Comparison of ENCODE assay signal across 13 cellular contexts in genomic region chr4:184447664-184448063, GRCh38. TPM values are rescaled to one million over a fixed set of nuclear protein-coding genes. Genes with fewer than 3 reads are reported as not detected.
DNase-seq lines count a peak whose midpoint lies in the region; ATAC-seq lines count a peak whose summit lies in the region.
"Had no signal": no experiment of that assay in that cellular context is flagged by ENCODE, and none has a peak within 500 bp of the region (broad histone marks: within the 10 kb centered on the region; RNA-seq: fewer than 3 reads in every experiment).

No MANE protein-coding gene starts in this region.

- POLR2A ChIA-PET in activated CD4-positive, alpha-beta T cell treated with anti-CD3 and anti-CD28 coated beads, Interleukin-2, amount 10 ng/mL, durations not matched to agents 7 days and 5 days (lab: Charles Lee), result no interaction called here

- no peak for DNase-seq in activated CD4-positive, alpha-beta T cell treated with anti-CD3 and anti-CD28 coated beads, Interleukin-2, amount 10 ng/mL, durations not matched to agents 7 days and 5 days
- DNase-seq in activated CD4-positive, alpha-beta T cell treated with anti-CD3 and anti-CD28 coated beads for 4 hours, result no peak
- DNase-seq in T-helper 17 cell (no peak), iPS-NIHi11 (ENCODE audit: low spot score) (peak; percentile 60), SHP77 (lab: John Stamatoyannopoulos, UW) (no peak), NCI-H748 treated with DMSO at 0.1 percent for 48 hours (lab: John Stamatoyannopoulos, UW) (no peak), sciatic nerve (ENCODE audit: low spot score) (no peak)
- no peak for DNase-seq in stimulated activated effector memory CD8-positive, alpha-beta T cell treated with anti-CD3 and anti-CD28 coated beads, Interleukin-12 subunit alpha, Interleukin-12 subunit beta, amount 100 ng/mL, for 72 hours (ENCODE audit: low spot score in 2 of 2)
- DNase-seq: ACHN, DND-41, foreskin fibroblast, NCI-H1694, T-helper 9 cell had no signal

- no peaks in the 10 kb centered on the region for H3K9me3 Mint-ChIP-seq in activated CD4-positive, alpha-beta T cell treated with anti-CD3 and anti-CD28 coated beads, Interleukin-2, amount 10 ng/mL, durations not matched to agents 7 days and 5 days
- H3K9me3 Mint-ChIP-seq in stimulated activated effector memory CD8-positive, alpha-beta T cell treated with anti-CD3 and anti-CD28 coated beads, Interleukin-12 subunit alpha, Interleukin-12 subunit beta, amount 100 ng/mL, for 72 hours, result no peaks in the 10 kb centered on the region

- no peaks in the 10 kb centered on the region for H3K9me3 ChIP-seq in T-helper 17 cell (ENCODE audit: control insufficient read depth, low read length, poor library complexity, severe bottlenecking)

- H3K36me3 Mint-ChIP-seq in activated CD4-positive, alpha-beta T cell treated with anti-CD3 and anti-CD28 coated beads, Interleukin-2, amount 10 ng/mL, durations not matched to agents 7 days and 5 days (ENCODE audit: low read depth), result peaks cover 55% of the 10 kb centered on the region
- H3K36me3 Mint-ChIP-seq in T-helper 17 cell (ENCODE audit: low read depth), result peaks cover 2% of the 10 kb centered on the region
- H3K36me3 Mint-ChIP-seq in stimulated activated effector memory CD8-positive, alpha-beta T cell treated with anti-CD3 and anti-CD28 coated beads, Interleukin-12 subunit alpha, Interleukin-12 subunit beta, amount 100 ng/mL, for 72 hours, result peaks cover 32% of the 10 kb centered on the region

- peak overlapping the region; percentile 37 for H3K27ac Mint-ChIP-seq in activated CD4-positive, alpha-beta T cell treated with anti-CD3 and anti-CD28 coated beads, Interleukin-2, amount 10 ng/mL, durations not matched to agents 7 days and 5 days
- peak overlapping the region; percentile 86 for H3K27ac Mint-ChIP-seq in T-helper 17 cell
- H3K27ac Mint-ChIP-seq in stimulated activated effector memory CD8-positive, alpha-beta T cell treated with anti-CD3 and anti-CD28 coated beads, Interleukin-12 subunit alpha, Interleukin-12 subunit beta, amount 100 ng/mL, for 72 hours, result peak overlapping the region; percentile 90

- CTCF ChIA-PET in activated CD4-positive, alpha-beta T cell treated with anti-CD3 and anti-CD28 coated beads, Interleukin-2, amount 10 ng/mL, durations not matched to agents 7 days and 5 days (lab: Charles Lee), result interaction anchor here (0.6 to 1.6 kb wide), 4 partner anchors 8 to 12 kb away, joined by 3 to 4 read pairs (median 4); no protein-coding TSS in a partner anchor

- ATAC-seq in T-helper 17 cell, result no peak
- ATAC-seq in stimulated activated effector memory CD8-positive, alpha-beta T cell treated with anti-CD3 and anti-CD28 coated beads, Interleukin-12 subunit alpha, Interleukin-12 subunit beta, amount 100 ng/mL, for 72 hours, result no peak
- no peak for ATAC-seq in sciatic nerve

- no peak overlapping the region for H3K4me3 Mint-ChIP-seq in activated CD4-positive, alpha-beta T cell treated with anti-CD3 and anti-CD28 coated beads, Interleukin-2, amount 10 ng/mL, durations not matched to agents 7 days and 5 days
- H3K4me3 Mint-ChIP-seq in T-helper 17 cell, result peak overlapping the region; percentile 70
- peak overlapping the region; percentile 77 for H3K4me3 Mint-ChIP-seq in stimulated activated effector memory CD8-positive, alpha-beta T cell treated with anti-CD3 and anti-CD28 coated beads, Interleukin-12 subunit alpha, Interleukin-12 subunit beta, amount 100 ng/mL, for 72 hours

- H3K27me3 Mint-ChIP-seq in activated CD4-positive, alpha-beta T cell treated with anti-CD3 and anti-CD28 coated beads, Interleukin-2, amount 10 ng/mL, durations not matched to agents 7 days and 5 days, result no peaks in the 10 kb centered on the region
- no peaks in the 10 kb centered on the region for H3K27me3 Mint-ChIP-seq in T-helper 17 cell

- H3K4me1 Mint-ChIP-seq in activated CD4-positive, alpha-beta T cell treated with anti-CD3 and anti-CD28 coated beads, Interleukin-2, amount 10 ng/mL, durations not matched to agents 7 days and 5 days, result peaks cover 79% of the 10 kb centered on the region
- H3K4me1 Mint-ChIP-seq in T-helper 17 cell, result peaks cover 59% of the 10 kb centered on the region
- H3K4me1 Mint-ChIP-seq in stimulated activated effector memory CD8-positive, alpha-beta T cell treated with anti-CD3 and anti-CD28 coated beads, Interleukin-12 subunit alpha, Interleukin-12 subunit beta, amount 100 ng/mL, for 72 hours, result peaks cover 90% of the 10 kb centered on the region

- intact Hi-C loops in sciatic nerve (cut with DNase I), result no loop called here

RNA-seq across cellular contexts. Expression of gene IRF2, which starts 26.7 kb away (rescaled TPM):
- total RNA-seq in activated CD4-positive, alpha-beta T cell treated with anti-CD3 and anti-CD28 coated beads, Interleukin-2, amount 10 ng/mL, durations not matched to agents 7 days and 5 days, result 10 to 100 TPM; 82.1 to 84.3 TPM
- total RNA-seq in T-helper 17 cell (10 to 100 TPM; 33.5 to 37.2 TPM), sciatic nerve (50.2 TPM)

Comparison
In these comparisons a context has a peak if more than half of its experiments do, and no peak if none do; other contexts are left out.
1. H3K27ac Mint-ChIP-seq: peak in every context shown above with its lines; median percentile 90 in stimulated activated effector memory CD8-positive, alpha-beta T cell treated with anti-CD3 and anti-CD28 coated beads, Interleukin-12 subunit alpha, Interleukin-12 subunit beta, amount 100 ng/mL, for 72 hours; 86 in T-helper 17 cell; 37 in activated CD4-positive, alpha-beta T cell treated with anti-CD3 and anti-CD28 coated beads, Interleukin-2, amount 10 ng/mL, durations not matched to agents 7 days and 5 days.